In genomic region chr17:82096709-82097186, GRCh38 we compare ENCODE assay signal across 8 cellular contexts. TPM values are rescaled to one million over a fixed set of nuclear protein-coding genes. Genes with fewer than 3 reads are reported as not detected.
DNase-seq lines count a peak whose midpoint lies in the region; ATAC-seq lines count a peak whose summit lies in the region.

No MANE protein-coding gene starts in this region.

- peak overlapping the region; percentile 52 for H3K27ac Mint-ChIP-seq in T-helper 2 cell treated with Interferon-gamma antibody and Interleukin-4, amounts not matched to agents 5 μg/mL and 100 μg/mL, for 36 hours
- H3K27ac Mint-ChIP-seq in activated naive CD8-positive, alpha-beta T cell treated with anti-CD3 and anti-CD28 coated beads, Interleukin-2, amount 10 ng/mL, durations not matched to agents 7 days and 5 days: peak overlapping the region; percentile 45
- peak overlapping the region in 1 of 6 donors; percentile 42 for H3K27ac Mint-ChIP-seq in immature natural killer cell

- H3K27ac ChIP-seq in stomach smooth muscle (ENCODE audit: low read length): peak overlapping the region; percentile 70

- DNase-seq in T-helper 2 cell treated with Interferon-gamma antibody and Interleukin-4, amounts not matched to agents 5 μg/mL and 100 μg/mL, for 36 hours (ENCODE audit: low spot score): no peak
- DNase-seq in T-helper 2 cell (no peak), immature natural killer cell (no peak), ecto neural progenitor cell (ENCODE audit: low spot score) (no peak)
- no peak for DNase-seq in activated naive CD8-positive, alpha-beta T cell treated with anti-CD3 and anti-CD28 coated beads, Interleukin-2, amount 10 ng/mL, durations not matched to agents 7 days and 5 days

- no peak for ATAC-seq in activated naive CD8-positive, alpha-beta T cell treated with anti-CD3 and anti-CD28 coated beads, Interleukin-2, amount 10 ng/mL, durations not matched to agents 7 days and 5 days (ENCODE audit: low read depth)
- ATAC-seq in HG03342 (IDR thresholded peaks at IDR 0.05; ENCODE audit: unreplicated experiment) (no peak), HG02973 (IDR thresholded peaks at IDR 0.05; ENCODE audit: unreplicated experiment) (no peak)

- H3K27me3 ChIP-seq in stomach smooth muscle (ENCODE audit: control insufficient read depth in 1 of 2, insufficient read depth in 2 of 2, low read length in 2 of 2): no peaks in the 10 kb centered on the region

- H3K4me1 ChIP-seq in stomach smooth muscle (ENCODE audit: control insufficient read depth, insufficient read depth, low read length): peaks cover 33% of the 10 kb centered on the region

- H3K9me3 ChIP-seq in stomach smooth muscle (ENCODE audit: control insufficient read depth in 2 of 2, low read length in 2 of 2): no peaks in the 10 kb centered on the region

- peaks cover 7 to 12% of the 10 kb centered on the region in 2 donors for H3K36me3 ChIP-seq in stomach smooth muscle (ENCODE audit: control insufficient read depth in 2 of 2, insufficient read depth in 2 of 2, low read length in 2 of 2)

- peak overlapping the region; percentile 78 for H3K4me3 Mint-ChIP-seq in T-helper 2 cell treated with Interferon-gamma antibody and Interleukin-4, amounts not matched to agents 5 μg/mL and 100 μg/mL, for 36 hours
- peak overlapping the region; percentile 77 for H3K4me3 Mint-ChIP-seq in activated naive CD8-positive, alpha-beta T cell treated with anti-CD3 and anti-CD28 coated beads, Interleukin-2, amount 10 ng/mL, durations not matched to agents 7 days and 5 days
- peak overlapping the region in 4 of 5 donors; percentile 35 to 62 (median 44) for H3K4me3 Mint-ChIP-seq in immature natural killer cell

- no peaks in the 10 kb centered on the region for H3K27me3 Mint-ChIP-seq in T-helper 2 cell treated with Interferon-gamma antibody and Interleukin-4, amounts not matched to agents 5 μg/mL and 100 μg/mL, for 36 hours (ENCODE audit: low read depth)
- H3K27me3 Mint-ChIP-seq in activated naive CD8-positive, alpha-beta T cell treated with anti-CD3 and anti-CD28 coated beads, Interleukin-2, amount 10 ng/mL, durations not matched to agents 7 days and 5 days: no peaks in the 10 kb centered on the region
- H3K27me3 Mint-ChIP-seq in immature natural killer cell (ENCODE audit: low read depth in 3 of 3): peaks cover 0 to 8% (median 0%) of the 10 kb centered on the region in 3 donors

- H3K4me3 ChIP-seq in stomach smooth muscle (ENCODE audit: low read length in 2 of 2): peak overlapping the region; percentile 59 to 76

- peaks cover 2% of the 10 kb centered on the region for H3K4me1 Mint-ChIP-seq in T-helper 2 cell treated with Interferon-gamma antibody and Interleukin-4, amounts not matched to agents 5 μg/mL and 100 μg/mL, for 36 hours (ENCODE audit: low read depth)
- H3K4me1 Mint-ChIP-seq in activated naive CD8-positive, alpha-beta T cell treated with anti-CD3 and anti-CD28 coated beads, Interleukin-2, amount 10 ng/mL, durations not matched to agents 7 days and 5 days: peaks cover 5% of the 10 kb centered on the region
- H3K4me1 Mint-ChIP-seq in immature natural killer cell: peaks cover 0 to 9% of the 10 kb centered on the region in 2 donors

- POLR2A ChIA-PET in activated naive CD8-positive, alpha-beta T cell treated with anti-CD3 and anti-CD28 coated beads, Interleukin-2, amount 10 ng/mL, durations not matched to agents 7 days and 5 days (lab: Charles Lee): interaction anchor here (0.8 to 0.9 kb wide), 3 partner anchors 10 to 53 kb away, joined by 3 read pairs; no protein-coding TSS in a partner anchor

- H3K9me3 Mint-ChIP-seq in T-helper 2 cell treated with Interferon-gamma antibody and Interleukin-4, amounts not matched to agents 5 μg/mL and 100 μg/mL, for 36 hours: no peaks in the 10 kb centered on the region
- H3K9me3 Mint-ChIP-seq in activated naive CD8-positive, alpha-beta T cell treated with anti-CD3 and anti-CD28 coated beads, Interleukin-2, amount 10 ng/mL, durations not matched to agents 7 days and 5 days: no peaks in the 10 kb centered on the region
- H3K9me3 Mint-ChIP-seq in immature natural killer cell: no peaks in the 10 kb centered on the region

- H3K9ac ChIP-seq in stomach smooth muscle (ENCODE audit: low read length in 2 of 2): peak overlapping the region; percentile 73 to 76

- peaks cover 4% of the 10 kb centered on the region for H3K36me3 Mint-ChIP-seq in T-helper 2 cell treated with Interferon-gamma antibody and Interleukin-4, amounts not matched to agents 5 μg/mL and 100 μg/mL, for 36 hours (ENCODE audit: low read depth)
- no peaks in the 10 kb centered on the region for H3K36me3 Mint-ChIP-seq in activated naive CD8-positive, alpha-beta T cell treated with anti-CD3 and anti-CD28 coated beads, Interleukin-2, amount 10 ng/mL, durations not matched to agents 7 days and 5 days
- H3K36me3 Mint-ChIP-seq in immature natural killer cell: no peaks in the 10 kb centered on the region

RNA-seq across cellular contexts. Expression of gene FASN, which starts 1.3 kb away (rescaled TPM):
- total RNA-seq in activated naive CD8-positive, alpha-beta T cell treated with anti-CD3 and anti-CD28 coated beads, Interleukin-2, amount 10 ng/mL, durations not matched to agents 7 days and 5 days: 100 to 1,000 TPM; 154 to 163 TPM
- 1 to 10 TPM in 1 of 3 donors, under 1 TPM in 2; 0.10 to 2.7 (median 0.23) TPM for polyA plus RNA-seq in immature natural killer cell

RNA-seq across cellular contexts. Expression of gene DUS1L, which starts 31.1 kb away (rescaled TPM):
- 100 to 1,000 TPM; 126 to 130 TPM for total RNA-seq in activated naive CD8-positive, alpha-beta T cell treated with anti-CD3 and anti-CD28 coated beads, Interleukin-2, amount 10 ng/mL, durations not matched to agents 7 days and 5 days
- polyA plus RNA-seq in immature natural killer cell: 10 to 100 TPM; 61.7 to 85.3 (median 82.5) TPM

RNA-seq across cellular contexts. Expression of gene GPS1, which starts 45.0 kb away (rescaled TPM):
- total RNA-seq in activated naive CD8-positive, alpha-beta T cell treated with anti-CD3 and anti-CD28 coated beads, Interleukin-2, amount 10 ng/mL, durations not matched to agents 7 days and 5 days: 10 to 100 TPM; 76.0 to 79.8 TPM
- 100 to 1,000 TPM; 174 to 212 (median 183) TPM for polyA plus RNA-seq in immature natural killer cell

RNA-seq across cellular contexts. Expression of gene RFNG, which starts 45.1 kb away (rescaled TPM):
- total RNA-seq in activated naive CD8-positive, alpha-beta T cell treated with anti-CD3 and anti-CD28 coated beads, Interleukin-2, amount 10 ng/mL, durations not matched to agents 7 days and 5 days: 10 to 100 TPM; 28.7 to 28.8 TPM
- polyA plus RNA-seq in immature natural killer cell: 1 to 10 TPM; 2.2 to 3.7 (median 3.2) TPM

RNA-seq across cellular contexts. Expression of gene DCXR, which starts 59.3 kb away (rescaled TPM):
- 100 to 1,000 TPM; 110 to 115 TPM for total RNA-seq in activated naive CD8-positive, alpha-beta T cell treated with anti-CD3 and anti-CD28 coated beads, Interleukin-2, amount 10 ng/mL, durations not matched to agents 7 days and 5 days
- 100 to 1,000 TPM; 144 to 242 (median 165) TPM for polyA plus RNA-seq in immature natural killer cell
